ENCODE assay signal across 1 cellular context in the genomic region with DNA sequence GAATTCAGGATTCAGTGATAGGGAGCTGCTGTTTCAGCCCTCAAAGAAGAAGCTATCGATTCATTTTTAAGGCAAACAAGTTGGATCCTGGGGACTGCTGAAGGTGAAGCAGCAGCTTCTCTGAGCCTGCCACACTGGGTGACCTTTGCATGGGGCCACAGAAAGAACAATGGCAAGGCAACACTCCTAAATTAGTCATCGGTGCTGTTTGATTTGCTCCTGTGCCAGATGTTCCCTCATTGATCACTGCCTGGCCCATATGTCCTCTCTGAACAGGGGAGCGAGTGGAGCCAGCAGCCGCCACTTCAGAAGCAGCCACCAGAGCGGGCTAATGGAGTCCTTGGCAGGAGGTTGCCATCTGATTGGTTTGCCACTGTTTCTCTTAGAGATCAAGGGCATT.
TF ChIP-seq lines count a peak whose summit lies in the region.

No MANE protein-coding gene starts in this region.

TF ChIP-seq in WTC11, 78 proteins besides CTCF, POLR2A, EP300 and RAD21 (continued from another document):
- TF ChIP-seq NFE2L1 (CRISPR knock-in tag; IDR thresholded peaks at IDR 0.05) (no peak), NFATC4 (CRISPR knock-in tag; IDR thresholded peaks at IDR 0.05) (no peak), USF2 (CRISPR knock-in tag; IDR thresholded peaks at IDR 0.05) (no peak), RORB (CRISPR knock-in tag; IDR thresholded peaks at IDR 0.05) (no peak), IRF2 (CRISPR knock-in tag; IDR thresholded peaks at IDR 0.05; ENCODE audit: borderline replicate concordance, low read depth) (no peak), MXD4 (CRISPR knock-in tag; IDR thresholded peaks at IDR 0.05; ENCODE audit: borderline replicate concordance) (no peak), HMGA2 (CRISPR knock-in tag; IDR thresholded peaks at IDR 0.05) (no peak)
- TF ChIP-seq, protein P1, sequence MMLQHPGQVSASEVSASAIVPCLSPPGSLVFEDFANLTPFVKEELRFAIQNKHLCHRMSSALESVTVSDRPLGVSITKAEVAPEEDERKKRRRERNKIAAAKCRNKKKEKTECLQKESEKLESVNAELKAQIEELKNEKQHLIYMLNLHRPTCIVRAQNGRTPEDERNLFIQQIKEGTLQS (CRISPR knock-in tag; conservative IDR thresholded peaks at IDR 0.05) = no peak
- TF ChIP-seq, protein P2, sequence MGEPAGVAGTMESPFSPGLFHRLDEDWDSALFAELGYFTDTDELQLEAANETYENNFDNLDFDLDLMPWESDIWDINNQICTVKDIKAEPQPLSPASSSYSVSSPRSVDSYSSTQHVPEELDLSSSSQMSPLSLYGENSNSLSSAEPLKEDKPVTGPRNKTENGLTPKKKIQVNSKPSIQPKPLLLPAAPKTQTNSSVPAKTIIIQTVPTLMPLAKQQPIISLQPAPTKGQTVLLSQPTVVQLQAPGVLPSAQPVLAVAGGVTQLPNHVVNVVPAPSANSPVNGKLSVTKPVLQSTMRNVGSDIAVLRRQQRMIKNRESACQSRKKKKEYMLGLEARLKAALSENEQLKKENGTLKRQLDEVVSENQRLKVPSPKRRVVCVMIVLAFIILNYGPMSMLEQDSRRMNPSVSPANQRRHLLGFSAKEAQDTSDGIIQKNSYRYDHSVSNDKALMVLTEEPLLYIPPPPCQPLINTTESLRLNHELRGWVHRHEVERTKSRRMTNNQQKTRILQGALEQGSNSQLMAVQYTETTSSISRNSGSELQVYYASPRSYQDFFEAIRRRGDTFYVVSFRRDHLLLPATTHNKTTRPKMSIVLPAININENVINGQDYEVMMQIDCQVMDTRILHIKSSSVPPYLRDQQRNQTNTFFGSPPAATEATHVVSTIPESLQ (CRISPR knock-in tag; IDR thresholded peaks at IDR 0.05) = no peak
- TF ChIP-seq, protein P3, sequence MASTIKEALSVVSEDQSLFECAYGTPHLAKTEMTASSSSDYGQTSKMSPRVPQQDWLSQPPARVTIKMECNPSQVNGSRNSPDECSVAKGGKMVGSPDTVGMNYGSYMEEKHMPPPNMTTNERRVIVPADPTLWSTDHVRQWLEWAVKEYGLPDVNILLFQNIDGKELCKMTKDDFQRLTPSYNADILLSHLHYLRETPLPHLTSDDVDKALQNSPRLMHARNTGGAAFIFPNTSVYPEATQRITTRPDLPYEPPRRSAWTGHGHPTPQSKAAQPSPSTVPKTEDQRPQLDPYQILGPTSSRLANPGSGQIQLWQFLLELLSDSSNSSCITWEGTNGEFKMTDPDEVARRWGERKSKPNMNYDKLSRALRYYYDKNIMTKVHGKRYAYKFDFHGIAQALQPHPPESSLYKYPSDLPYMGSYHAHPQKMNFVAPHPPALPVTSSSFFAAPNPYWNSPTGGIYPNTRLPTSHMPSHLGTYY (CRISPR knock-in tag; IDR thresholded peaks at IDR 0.05) = no peak
